Comparison of ENCODE assay signal across 17 cellular contexts in genomic region chr1:101108123-101108522, GRCh38.
DNase-seq lines count a peak whose midpoint lies in the region; ATAC-seq and TF ChIP-seq lines count a peak whose summit lies in the region.
"Had no signal": no experiment of that assay in that cellular context is flagged by ENCODE, and none has a peak within 500 bp of the region (broad histone marks: within the 10 kb centered on the region; RNA-seq: fewer than 3 reads in every experiment).

No MANE protein-coding gene starts in this region.

- H2AFZ ChIP-seq in PC-3 (ENCODE audit: low read length): no peak overlapping the region

- H4K20me1 ChIP-seq in PC-3 (ENCODE audit: low read length): no peaks in the 10 kb centered on the region

- H3K27ac ChIP-seq in PC-3 (ENCODE audit: low read length) (no peak overlapping the region), body of pancreas (no peak overlapping the region)
- H3K27ac ChIP-seq: adrenal gland, testis, VCaP had no signal

- in situ Hi-C loops in KBM-7 (cut with MboI; ENCODE audit: low pct_unique_long_range_greater_than_20kb, low sequenced_read_pairs): no loop called here

- intact Hi-C loops in PC-3 (cut with micrococcal nuclease) (no loop called here), body of pancreas (cut with DNase I) (no loop called here)

- H3K9me3 Mint-ChIP-seq in activated naive CD4-positive, alpha-beta T cell treated with anti-CD3 and anti-CD28 coated beads, Interleukin-2, amount 50 U/mL, for 24 hours: peaks cover 17% of the 10 kb centered on the region
- H3K9me3 Mint-ChIP-seq in activated naive CD4-positive, alpha-beta T cell treated with anti-CD3 and anti-CD28 coated beads, Interleukin-2, amount 10 ng/mL, durations not matched to agents 7 days and 5 days: peaks cover 15% of the 10 kb centered on the region
- H3K9me3 Mint-ChIP-seq: neural crest cell had no signal

- H3K9me3 ChIP-seq in PC-3 (ENCODE audit: low read length) (no peaks in the 10 kb centered on the region), body of pancreas (no peaks in the 10 kb centered on the region)
- H3K9me3 ChIP-seq: adrenal gland, testis had no signal

- H3K9me2 ChIP-seq in PC-3 (replicated peaks; ENCODE audit: low read length): no peaks in the 10 kb centered on the region

- no peak for DNase-seq in activated naive CD4-positive, alpha-beta T cell treated with anti-CD3 and anti-CD28 coated beads, Interleukin-2, amount 10 ng/mL, durations not matched to agents 7 days and 5 days
- DNase-seq in PC-3 (peak; percentile 45), body of pancreas (no peak), KBM-7 (no peak), NCI-H2196 (lab: John Stamatoyannopoulos, UW; ENCODE audit: unreplicated experiment) (no peak)
- DNase-seq in stimulated activated CD4-positive, alpha-beta T cell treated with anti-CD3 and anti-CD28 coated beads, Interleukin-4, amount 100 ng/mL, for 24 hours: peak; percentile 21
- DNase-seq: central memory CD4-positive, alpha-beta T cell; kidney; NCI-H1694; NCI-H446; SW 1271; testis had no signal

- H3K36me3 Mint-ChIP-seq in activated naive CD4-positive, alpha-beta T cell treated with anti-CD3 and anti-CD28 coated beads, Interleukin-2, amount 50 U/mL, for 24 hours: peaks cover 6% of the 10 kb centered on the region
- H3K36me3 Mint-ChIP-seq in activated naive CD4-positive, alpha-beta T cell treated with anti-CD3 and anti-CD28 coated beads, Interleukin-2, amount 10 ng/mL, durations not matched to agents 7 days and 5 days: peaks cover 37% of the 10 kb centered on the region

- peaks cover 5% of the 10 kb centered on the region; the same call in 1 of the 2 replicates for H3K4me1 ChIP-seq in PC-3 (ENCODE audit: insufficient read depth, low read length)
- no peaks in the 10 kb centered on the region for H3K4me1 ChIP-seq in body of pancreas
- H3K4me1 ChIP-seq: testis had no signal

- peak overlapping the region; percentile 30 for H3K27ac Mint-ChIP-seq in activated naive CD4-positive, alpha-beta T cell treated with anti-CD3 and anti-CD28 coated beads, Interleukin-2, amount 50 U/mL, for 24 hours
- H3K27ac Mint-ChIP-seq in activated naive CD4-positive, alpha-beta T cell treated with anti-CD3 and anti-CD28 coated beads, Interleukin-2, amount 10 ng/mL, durations not matched to agents 7 days and 5 days: no peak overlapping the region

- TF ChIP-seq CTCF in PC-3 (conservative IDR thresholded peaks at IDR 0.05; ENCODE audit: low read depth, low read length) (no peak), body of pancreas (IDR thresholded peaks at IDR 0.05) (no peak)

- TF ChIP-seq POLR2A in body of pancreas (IDR thresholded peaks at IDR 0.05): no peak

- H3K4me1 Mint-ChIP-seq in activated naive CD4-positive, alpha-beta T cell treated with anti-CD3 and anti-CD28 coated beads, Interleukin-2, amount 50 U/mL, for 24 hours: peaks cover 65% of the 10 kb centered on the region
- H3K4me1 Mint-ChIP-seq in activated naive CD4-positive, alpha-beta T cell treated with anti-CD3 and anti-CD28 coated beads, Interleukin-2, amount 10 ng/mL, durations not matched to agents 7 days and 5 days: peaks cover 68% of the 10 kb centered on the region
- H3K4me1 Mint-ChIP-seq: neural crest cell had no signal

- no peaks in the 10 kb centered on the region for H3F3A ChIP-seq in PC-3 (ENCODE audit: low read length, unreplicated experiment)

- H3K27me3 ChIP-seq in PC-3 (ENCODE audit: low read length) (no peaks in the 10 kb centered on the region), body of pancreas (no peaks in the 10 kb centered on the region)
- H3K27me3 ChIP-seq: adrenal gland, testis had no signal

- no peak overlapping the region for H3K4me3 ChIP-seq in PC-3 (ENCODE audit: low read length)
- H3K4me3 ChIP-seq in body of pancreas: no peak overlapping the region
- H3K4me3 ChIP-seq: adrenal gland, testis had no signal

- POLR2A ChIA-PET in PC-3 (lab: Charles Lee; ENCODE audit: unreplicated experiment): no interaction called here

- WGBS in body of pancreas, 2 donors: 45 to 50% methylated on average over 3 of the region's 3 CpGs

- H3K79me2 ChIP-seq in PC-3 (ENCODE audit: low read length): no peaks in the 10 kb centered on the region

- no TSS peak for BruUV-seq in PC-3 (replicated peaks; lab: Mats Ljungman, UMichigan)

- H3K4me3 Mint-ChIP-seq in activated naive CD4-positive, alpha-beta T cell treated with anti-CD3 and anti-CD28 coated beads, Interleukin-2, amount 50 U/mL, for 24 hours: no peak overlapping the region
- H3K4me3 Mint-ChIP-seq in activated naive CD4-positive, alpha-beta T cell treated with anti-CD3 and anti-CD28 coated beads, Interleukin-2, amount 10 ng/mL, durations not matched to agents 7 days and 5 days: no peak overlapping the region
- H3K4me3 Mint-ChIP-seq: neural crest cell had no signal

- H3K36me3 ChIP-seq in PC-3 (ENCODE audit: low read depth, low read length): no peaks in the 10 kb centered on the region
- no peaks in the 10 kb centered on the region for H3K36me3 ChIP-seq in body of pancreas (replicated peaks in 1 of 2; ENCODE audit: insufficient read depth in 1 of 2, low read depth in 2 of 2)
- H3K36me3 ChIP-seq: adrenal gland had no signal

- ATAC-seq in PC-3: peak; percentile 57
- peak; percentile 63 for ATAC-seq in body of pancreas
- ATAC-seq in HG02970 (IDR thresholded peaks at IDR 0.05; ENCODE audit: low FRiP score, unreplicated experiment): no peak

- H3K27me3 Mint-ChIP-seq in activated naive CD4-positive, alpha-beta T cell treated with anti-CD3 and anti-CD28 coated beads, Interleukin-2, amount 50 U/mL, for 24 hours: no peaks in the 10 kb centered on the region
- no peaks in the 10 kb centered on the region for H3K27me3 Mint-ChIP-seq in activated naive CD4-positive, alpha-beta T cell treated with anti-CD3 and anti-CD28 coated beads, Interleukin-2, amount 10 ng/mL, durations not matched to agents 7 days and 5 days

- CTCF ChIA-PET in activated naive CD4-positive, alpha-beta T cell treated with anti-CD3 and anti-CD28 coated beads, Interleukin-2, amount 10 ng/mL, durations not matched to agents 7 days and 5 days (lab: Charles Lee): interaction anchor here (1.4 kb wide), 1 partner anchor 15 kb away, joined by 3 read pairs; no protein-coding TSS in a partner anchor
- CTCF ChIA-PET in PC-3 (lab: Charles Lee): no interaction called here

- H3K9ac ChIP-seq in PC-3 (ENCODE audit: low read length): no peak overlapping the region

- H3K4me2 ChIP-seq in PC-3 (ENCODE audit: low read length): no peak overlapping the region

Comparison
In these comparisons a context has a peak if more than half of its experiments do, and no peak if none do; other contexts are left out.
1. DNase-seq: peak in PC-3 (single experiment) and stimulated activated CD4-positive, alpha-beta T cell treated with anti-CD3 and anti-CD28 coated beads, Interleukin-4, amount 100 ng/mL, for 24 hours (single experiment); none in activated naive CD4-positive, alpha-beta T cell treated with anti-CD3 and anti-CD28 coated beads, Interleukin-2, amount 10 ng/mL, durations not matched to agents 7 days and 5 days (single experiment), body of pancreas (0 of 4), KBM-7 (single experiment) and NCI-H2196 (single experiment).